Comparison of ENCODE assay signal across 8 cellular contexts in genomic region chr1:179142889-179143299, GRCh38.
DNase-seq lines count a peak whose midpoint lies in the region; ATAC-seq and FAIRE-seq lines count a peak whose summit lies in the region.

No MANE protein-coding gene starts in this region.

- H3K36me3 Mint-ChIP-seq in natural killer cell treated with Interleukin-12 subunit alpha and Interleukin-12 subunit beta and Interleukin-15 and Interleukin-18, amount 100 ng/mL, for 72 hours = no peaks in the 10 kb centered on the region

- ATAC-seq in natural killer cell treated with Interleukin-12 subunit alpha and Interleukin-12 subunit beta and Interleukin-15 and Interleukin-18, amount 100 ng/mL, for 72 hours = no peak
- ATAC-seq in GM21786 (IDR thresholded peaks at IDR 0.05; ENCODE audit: unreplicated experiment) = no peak

- no peak for FAIRE-seq in GM19239 (lab: Jason Lieb, UNC)

- H3K27ac Mint-ChIP-seq in natural killer cell treated with Interleukin-12 subunit alpha and Interleukin-12 subunit beta and Interleukin-15 and Interleukin-18, amount 100 ng/mL, for 72 hours = peak overlapping the region; percentile 57 to 63

- no peaks in the 10 kb centered on the region for H3K9me3 Mint-ChIP-seq in natural killer cell treated with Interleukin-12 subunit alpha and Interleukin-12 subunit beta and Interleukin-15 and Interleukin-18, amount 100 ng/mL, for 72 hours

- peak overlapping the region; percentile 36 for H3K4me3 Mint-ChIP-seq in natural killer cell treated with Interleukin-12 subunit alpha and Interleukin-12 subunit beta and Interleukin-15 and Interleukin-18, amount 100 ng/mL, for 72 hours

- H3K4me1 Mint-ChIP-seq in natural killer cell treated with Interleukin-12 subunit alpha and Interleukin-12 subunit beta and Interleukin-15 and Interleukin-18, amount 100 ng/mL, for 72 hours (ENCODE audit: low read depth in 2 of 2) = peaks cover 17 to 25% of the 10 kb centered on the region in 2 donors

- DNase-seq in EH (ENCODE audit: low read depth) (peak; percentile 98), OCI-M1 (lab: John Stamatoyannopoulos, UW) (peak; percentile 89), dedifferentiated amniotic fluid mesenchymal stem cell (ENCODE audit: extremely low spot score) (peak; percentile 97), hippocampal formation (lab: John Stamatoyannopoulos, UW) (no peak), GM19239 (ENCODE audit: insufficient read length, low spot score) (no peak)
- DNase-seq in natural killer cell treated with Interleukin-12 subunit alpha and Interleukin-12 subunit beta and Interleukin-15 and Interleukin-18, amount 100 ng/mL, for 72 hours (ENCODE audit: low spot score) = no peak
- no peak for DNase-seq in stimulated activated CD4-positive, alpha-beta T cell treated with anti-CD3 and anti-CD28 coated beads, Interleukin-2, amount 100 ng/mL, for 24 hours

- no peaks in the 10 kb centered on the region for H3K27me3 Mint-ChIP-seq in natural killer cell treated with Interleukin-12 subunit alpha and Interleukin-12 subunit beta and Interleukin-15 and Interleukin-18, amount 100 ng/mL, for 72 hours

Comparison
In these comparisons a context has a peak if more than half of its experiments do, and no peak if none do; other contexts are left out.
1. DNase-seq: peak in EH (single experiment), OCI-M1 (single experiment) and dedifferentiated amniotic fluid mesenchymal stem cell (single experiment); none in natural killer cell treated with Interleukin-12 subunit alpha and Interleukin-12 subunit beta and Interleukin-15 and Interleukin-18, amount 100 ng/mL, for 72 hours (single experiment), hippocampal formation (0 of 2), GM19239 (single experiment) and stimulated activated CD4-positive, alpha-beta T cell treated with anti-CD3 and anti-CD28 coated beads, Interleukin-2, amount 100 ng/mL, for 24 hours (0 of 2).